13 cellular contexts compared by ENCODE assay signal in genomic region chr9:114914139-114914538, GRCh38. TPM values are rescaled to one million over a fixed set of nuclear protein-coding genes. Genes with fewer than 3 reads are reported as not detected.
DNase-seq lines count a peak whose midpoint lies in the region; ATAC-seq and TF ChIP-seq lines count a peak whose summit lies in the region.
"Had no signal": no experiment of that assay in that cellular context is flagged by ENCODE, and none has a peak within 500 bp of the region (broad histone marks: within the 10 kb centered on the region; RNA-seq: fewer than 3 reads in every experiment).

No MANE protein-coding gene starts in this region.

- H3K4me3 Mint-ChIP-seq in WTC11: no peak overlapping the region
- H3K4me3 Mint-ChIP-seq: activated naive CD8-positive, alpha-beta T cell treated with anti-CD3 and anti-CD28 coated beads for 36 hours; IgD-negative memory B cell; type B pancreatic cell had no signal

- peaks cover 2% of the 10 kb centered on the region for H3K4me1 Mint-ChIP-seq in WTC11

- no peaks in the 10 kb centered on the region for H3K9me3 Mint-ChIP-seq in WTC11
- H3K9me3 Mint-ChIP-seq: activated naive CD8-positive, alpha-beta T cell treated with anti-CD3 and anti-CD28 coated beads for 36 hours; IgD-negative memory B cell; type B pancreatic cell had no signal

- no peaks in the 10 kb centered on the region for H3K36me3 Mint-ChIP-seq in WTC11
- H3K36me3 Mint-ChIP-seq: IgD-negative memory B cell, type B pancreatic cell had no signal

- H3K4me3 ChIP-seq in fibroblast of the aortic adventitia (ENCODE audit: low read depth, low read length): no peak overlapping the region
- H3K4me3 ChIP-seq: right lobe of liver had no signal

- peak; percentile 47 for DNase-seq in AG20443 (ENCODE audit: low spot score)
- DNase-seq in GM13977 (ENCODE audit: low spot score): no peak
- DNase-seq in WTC11 (ENCODE audit: low spot score): no peak
- peak; percentile 21 for DNase-seq in fibroblast of the aortic adventitia (ENCODE audit: low read depth)
- DNase-seq in COLO829 (ENCODE audit: low spot score): no peak
- no peak for DNase-seq in NCI-H524 treated with DMSO at 0.1 percent for 48 hours (lab: John Stamatoyannopoulos, UW)
- DNase-seq in NCI-H1048 (lab: John Stamatoyannopoulos, UW): no peak
- DNase-seq in epidermal melanocyte (ENCODE audit: insufficient read length, low spot score): no peak
- DNase-seq: activated naive CD8-positive, alpha-beta T cell treated with anti-CD3 and anti-CD28 coated beads for 36 hours; midbrain; right lobe of liver had no signal

- in situ Hi-C loops in GM13977 (cut with MboI; ENCODE audit: low pct_unique_long_range_greater_than_20kb, low sequenced_read_pairs, unreplicated experiment): no loop called here

- POLR2A ChIA-PET in WTC11 (lab: Charles Lee): no interaction called here

- peak; percentile 27 for TF ChIP-seq CTCF in GM13977 (IDR thresholded peaks at IDR 0.05; ENCODE audit: extremely low read depth, insufficient read depth, missing control alignments)
- TF ChIP-seq CTCF in WTC11 (IDR thresholded peaks at IDR 0.05): no peak
- TF ChIP-seq CTCF in fibroblast of the aortic adventitia (IDR thresholded peaks at IDR 0.05; ENCODE audit: insufficient read depth, low read length): peak; percentile 39

- peak; percentile 71 for ATAC-seq in WTC11

- H3K27me3 Mint-ChIP-seq in WTC11 (ENCODE audit: low read depth): peaks cover 95% of the 10 kb centered on the region
- H3K27me3 Mint-ChIP-seq: activated naive CD8-positive, alpha-beta T cell treated with anti-CD3 and anti-CD28 coated beads for 36 hours; IgD-negative memory B cell had no signal

- no peak overlapping the region for H3K27ac Mint-ChIP-seq in WTC11
- H3K27ac Mint-ChIP-seq: IgD-negative memory B cell, type B pancreatic cell had no signal

- CTCF ChIA-PET in WTC11 (lab: Charles Lee): interaction anchor here (0.6 to 2.6 kb wide), 23 partner anchors 8 to 508 kb away, joined by 3 to 12 read pairs (median 3); partner anchors contain the start of genes TEX48 and TNFSF15

TF ChIP-seq in WTC11, 78 proteins besides CTCF, POLR2A, EP300 and RAD21 (continues in another document):
- TF ChIP-seq CREM (CRISPR knock-in tag; IDR thresholded peaks at IDR 0.05): no peak
- TF ChIP-seq STAT6 (CRISPR knock-in tag; conservative IDR thresholded peaks at IDR 0.05; ENCODE audit: low read depth): no peak
- no peak for TF ChIP-seq HMGA2 (CRISPR knock-in tag; IDR thresholded peaks at IDR 0.05)
- TF ChIP-seq IRF2 (CRISPR knock-in tag; IDR thresholded peaks at IDR 0.05; ENCODE audit: borderline replicate concordance, low read depth): no peak
- TF ChIP-seq NR2C2 (CRISPR knock-in tag; IDR thresholded peaks at IDR 0.05): no peak
- TF ChIP-seq ATF2 (CRISPR knock-in tag; IDR thresholded peaks at IDR 0.05; ENCODE audit: borderline replicate concordance, low read depth): no peak
- no peak for TF ChIP-seq NR3C1 (CRISPR knock-in tag; conservative IDR thresholded peaks at IDR 0.05; ENCODE audit: low read depth)
- no peak for TF ChIP-seq ARID4B (CRISPR knock-in tag; IDR thresholded peaks at IDR 0.05; ENCODE audit: borderline replicate concordance)
- TF ChIP-seq ZNF263 (CRISPR knock-in tag; IDR thresholded peaks at IDR 0.05; ENCODE audit: low read depth): no peak
- no peak for TF ChIP-seq PRRX2 (CRISPR knock-in tag; IDR thresholded peaks at IDR 0.05)
- no peak for TF ChIP-seq FOXJ3 (CRISPR knock-in tag; IDR thresholded peaks at IDR 0.05; ENCODE audit: borderline replicate concordance)
- TF ChIP-seq ZSCAN18 (CRISPR knock-in tag; IDR thresholded peaks at IDR 0.05): no peak
- TF ChIP-seq TEAD4 (CRISPR knock-in tag; IDR thresholded peaks at IDR 0.05): no peak
- TF ChIP-seq EMX1 (CRISPR knock-in tag; IDR thresholded peaks at IDR 0.05): no peak
- TF ChIP-seq FOXK1 (CRISPR knock-in tag; IDR thresholded peaks at IDR 0.05): no peak
- no peak for TF ChIP-seq GABPB1 (CRISPR knock-in tag; IDR thresholded peaks at IDR 0.05)
- no peak for TF ChIP-seq ZNF317 (CRISPR knock-in tag; IDR thresholded peaks at IDR 0.05; ENCODE audit: borderline replicate concordance, low read depth)
- TF ChIP-seq ELF4 (CRISPR knock-in tag; IDR thresholded peaks at IDR 0.05; ENCODE audit: low read depth): no peak

RNA-seq across cellular contexts. Expression of gene TNFSF8, which starts 16.3 kb away (rescaled TPM):
- total RNA-seq in WTC11 (2021) (0.25 TPM in 1 of 3 replicates, not detected in the others), fibroblast of the aortic adventitia (ENCODE audit: low replicate concordance) (not detected in 2 replicates)

Comparison
In these comparisons a context has a peak if more than half of its experiments do, and no peak if none do; other contexts are left out.
1. DNase-seq: peak in AG20443 (single experiment) and fibroblast of the aortic adventitia (single experiment); none in GM13977 (single experiment), WTC11 (single experiment), COLO829 (single experiment), NCI-H524 treated with DMSO at 0.1 percent for 48 hours (single experiment), NCI-H1048 (single experiment) and epidermal melanocyte (single experiment).